8 cellular contexts compared by ENCODE assay signal in the genomic region with DNA sequence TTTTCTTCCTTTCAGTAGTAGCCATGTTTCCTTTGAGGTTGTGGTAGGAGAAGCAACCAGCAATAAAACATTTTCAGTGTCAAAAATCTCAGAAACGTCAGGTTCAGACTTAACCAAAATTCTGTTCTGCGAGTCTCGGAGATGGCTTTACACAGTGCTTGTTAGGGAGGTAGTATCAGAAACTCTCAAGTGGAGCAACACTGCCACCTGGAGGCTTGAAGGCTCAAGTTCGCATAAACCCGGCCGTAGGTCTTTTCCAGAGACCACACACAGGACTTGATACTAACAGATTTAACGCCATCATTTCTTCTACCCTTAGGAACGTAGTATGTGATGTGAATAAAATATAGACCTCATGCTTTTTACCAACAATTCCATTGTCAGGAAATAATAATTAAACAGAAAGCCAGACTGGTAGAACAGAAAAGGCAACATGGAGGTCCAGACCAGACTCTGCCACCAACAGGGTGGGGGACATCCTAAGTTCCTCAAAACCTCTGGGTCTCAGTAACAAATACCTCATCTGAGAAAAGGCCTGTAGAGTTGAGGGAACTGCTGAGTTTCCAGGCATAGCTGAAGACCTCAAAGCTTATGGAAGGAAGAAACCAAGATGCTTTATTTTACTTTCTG. TPM values are rescaled to one million over a fixed set of nuclear protein-coding genes. Genes with fewer than 3 reads are reported as not detected.
A peak's percentile ranks its signal among the peaks of the same experiment; 100 is the strongest.
DNase-seq lines count a peak whose midpoint lies in the region; ATAC-seq and TF ChIP-seq lines count a peak whose summit lies in the region.

No MANE protein-coding gene starts in this region.

- intact Hi-C loops in activated CD4-positive, alpha-beta T cell treated with anti-CD3 and anti-CD28 coated beads for 36 hours (cut with DNase I, micrococcal nuclease): loop anchor here (1.0 to 10.0 kb wide), 23 partner anchors 47 to 1483 kb away; a partner anchor contains a TSS
- intact Hi-C loops in colonic mucosa (cut with DNase I) (loop anchor here (5.0 to 10.0 kb wide), 3 partner anchors 663 to 1106 kb away; no protein-coding TSS in a partner anchor), right lobe of liver (cut with DNase I) (loop anchor here (10.0 kb wide), 1 partner anchor 743 kb away; no protein-coding TSS in a partner anchor)

- peak overlapping the region; percentile 93 for H3K4me3 Mint-ChIP-seq in activated CD4-positive, alpha-beta T cell treated with anti-CD3 and anti-CD28 coated beads for 36 hours

- no peak for TF ChIP-seq POLR2A in right lobe of liver (IDR thresholded peaks at IDR 0.05)

- peaks cover 69% of the 10 kb centered on the region for H3K4me1 Mint-ChIP-seq in activated CD4-positive, alpha-beta T cell treated with anti-CD3 and anti-CD28 coated beads for 36 hours

- H3K4me3 ChIP-seq in BJ (ENCODE audit: low read depth, low read length) (no peak overlapping the region), colonic mucosa (no peak overlapping the region), right lobe of liver (no peak overlapping the region)

- H3K27ac ChIP-seq in colonic mucosa: peak overlapping the region; percentile 18
- no peak overlapping the region for H3K27ac ChIP-seq in right lobe of liver

- ATAC-seq in HG03354 (IDR thresholded peaks at IDR 0.05; ENCODE audit: poor library complexity, severe bottlenecking, unreplicated experiment): peak; percentile 93
- peak; percentile 71 for ATAC-seq in activated CD4-positive, alpha-beta T cell treated with anti-CD3 and anti-CD28 coated beads for 36 hours
- ATAC-seq in right lobe of liver: peak; percentile 97 to 99 (median 98)

- peak; percentile 79 for TF ChIP-seq CTCF in BJ (IDR thresholded peaks at IDR 0.05; ENCODE audit: insufficient read depth, low read depth, low read length)
- peak; percentile 74 for TF ChIP-seq CTCF in colonic mucosa (IDR thresholded peaks at IDR 0.05)
- peak; percentile 78 to 95 (median 88) for TF ChIP-seq CTCF in right lobe of liver (IDR thresholded peaks at IDR 0.05)

- DNase-seq in BJ (ENCODE audit: low read depth) (peak; percentile 22), GM19238 (ENCODE audit: insufficient read length, low spot score) (peak; percentile 43), NCI-H460 (ENCODE audit: extremely low read depth, low read depth) (peak; percentile 89), colonic mucosa (peak; percentile 91), right lobe of liver (peak; percentile 69 to 80 (median 69))
- DNase-seq in activated CD4-positive, alpha-beta T cell treated with anti-CD3 and anti-CD28 coated beads for 36 hours: peak; percentile 92
- DNase-seq in stimulated activated CD4-positive, alpha-beta T cell treated with anti-CD3 and anti-CD28 coated beads, Interleukin-4, amount 100 ng/mL, for 48 hours (ENCODE audit: low read depth in 2 of 2): peak; percentile 76 to 80

- H3K9me3 Mint-ChIP-seq in activated CD4-positive, alpha-beta T cell treated with anti-CD3 and anti-CD28 coated beads for 36 hours (ENCODE audit: low read depth): no peaks in the 10 kb centered on the region

- WGBS in right lobe of liver (ENCODE audit: insufficient coverage, low coverage, low lambda C conversion rate, missing lambda C conversion rate): 0% methylated on average over 8 of the region's 8 CpGs

- peaks cover 6% of the 10 kb centered on the region for H3K4me1 ChIP-seq in colonic mucosa
- no peaks in the 10 kb centered on the region for H3K4me1 ChIP-seq in right lobe of liver

- POLR2A ChIA-PET in BJ (lab: Charles Lee): no interaction called here
- POLR2A ChIA-PET in activated CD4-positive, alpha-beta T cell treated with anti-CD3 and anti-CD28 coated beads for 36 hours (lab: Charles Lee): no interaction called here

- H3K9ac ChIP-seq in colonic mucosa (ENCODE audit: low read depth in 2 of 2, low read length in 2 of 2): peak overlapping the region in 1 of 2 donors; percentile 14

- H3K9me3 ChIP-seq in colonic mucosa: no peaks in the 10 kb centered on the region
- H3K9me3 ChIP-seq in right lobe of liver: no peaks in the 10 kb centered on the region

- CTCF ChIA-PET in BJ (lab: Yijun Ruan, JAX): interaction anchor here (0.8 to 2.0 kb wide), 8 partner anchors 8 to 979 kb away, joined by 3 to 11 read pairs (median 6); a partner anchor contains a TSS
- CTCF ChIA-PET in activated CD4-positive, alpha-beta T cell treated with anti-CD3 and anti-CD28 coated beads for 36 hours (lab: Charles Lee): interaction anchor here (0.6 to 1.9 kb wide), 15 partner anchors 8 to 972 kb away, joined by 3 to 9 read pairs (median 4); a partner anchor contains a TSS

- H3K27me3 ChIP-seq in BJ (ENCODE audit: control insufficient read depth, insufficient read depth, low read length) (no peaks in the 10 kb centered on the region), colonic mucosa (no peaks in the 10 kb centered on the region), right lobe of liver (no peaks in the 10 kb centered on the region)

- H3K36me3 ChIP-seq in BJ (ENCODE audit: control insufficient read depth, insufficient read depth, low read length) (no peaks in the 10 kb centered on the region), colonic mucosa (peaks cover 14% of the 10 kb centered on the region), right lobe of liver (no peaks in the 10 kb centered on the region)

- H3K27me3 Mint-ChIP-seq in activated CD4-positive, alpha-beta T cell treated with anti-CD3 and anti-CD28 coated beads for 36 hours: no peaks in the 10 kb centered on the region

- peak overlapping the region; percentile 90 for H3K27ac Mint-ChIP-seq in activated CD4-positive, alpha-beta T cell treated with anti-CD3 and anti-CD28 coated beads for 36 hours

- peaks cover 90% of the 10 kb centered on the region for H3K36me3 Mint-ChIP-seq in activated CD4-positive, alpha-beta T cell treated with anti-CD3 and anti-CD28 coated beads for 36 hours (ENCODE audit: low read depth)

RNA-seq across cellular contexts. Expression of a gene that starts 8.5 kb away (rescaled TPM):
- polyA plus RNA-seq in BJ (2011; rRNA removed): 0.28 and 0.44 TPM in 2 replicates
- polyA minus RNA-seq in BJ (2011; rRNA and poly(A)+ RNA removed): 0.62 and 1.0 TPM in 2 replicates
- 1.6 and 3.1 TPM in 2 replicates for total RNA-seq in NCI-H460 (2014; rRNA removed; shearing (Covaris generic))
- polyA plus RNA-seq in NCI-H460 (2014; cell fraction: nucleus; rRNA removed): 0.42 and 4.3 TPM in 2 replicates
- total RNA-seq in activated CD4-positive, alpha-beta T cell treated with anti-CD3 and anti-CD28 coated beads for 36 hours: 10 to 100 TPM; 71.7 to 91.2 TPM
- total RNA-seq in colonic mucosa: 10 to 100 TPM; 28.1 to 53.4 TPM
- total RNA-seq in right lobe of liver: 1 to 10 TPM in 5 of 6 experiments, under 1 TPM in 1; 0.84 to 4.4 (median 2.9) TPM

Comparison
In these comparisons a context has a peak if more than half of its experiments do, and no peak if none do; other contexts are left out.
1. DNase-seq: peak in every context shown above with its lines; median percentile 92 in activated CD4-positive, alpha-beta T cell treated with anti-CD3 and anti-CD28 coated beads for 36 hours; 91 in colonic mucosa; 89 in NCI-H460; 78 in stimulated activated CD4-positive, alpha-beta T cell treated with anti-CD3 and anti-CD28 coated beads, Interleukin-4, amount 100 ng/mL, for 48 hours; 69 in right lobe of liver; 43 in GM19238; 22 in BJ.